15 cellular contexts compared by ENCODE assay signal in the genomic region with DNA sequence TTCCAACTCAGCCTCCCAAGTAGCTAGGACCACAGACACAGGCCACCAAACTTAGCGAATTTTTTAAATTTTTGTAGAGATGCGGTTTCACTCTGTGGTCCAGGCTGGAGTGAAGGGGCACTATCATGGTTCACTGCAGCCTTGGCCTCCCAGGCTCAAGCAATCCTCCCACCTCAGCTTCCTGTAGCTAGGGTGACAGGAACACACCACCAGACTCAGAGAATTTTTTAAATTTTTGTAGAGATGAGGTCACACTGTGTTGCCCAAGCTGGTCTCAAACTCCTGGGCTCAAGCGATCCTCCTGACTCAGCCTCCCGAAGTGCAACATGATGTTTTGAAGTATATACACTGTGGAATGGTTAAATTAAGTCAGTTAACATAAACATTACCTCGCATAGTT.
A peak's percentile ranks its signal among the peaks of the same experiment; 100 is the strongest.
DNase-seq lines count a peak whose midpoint lies in the region; ATAC-seq and TF ChIP-seq lines count a peak whose summit lies in the region.
"Had no signal": no experiment of that assay in that cellular context is flagged by ENCODE, and none has a peak within 500 bp of the region (broad histone marks: within the 10 kb centered on the region; RNA-seq: fewer than 3 reads in every experiment).

No MANE protein-coding gene starts in this region.

- no peaks in the 10 kb centered on the region for H3K79me2 ChIP-seq in trophoblast cell (ENCODE audit: control insufficient read depth, insufficient read depth, low read length, poor library complexity)

- no peak overlapping the region for H3K27ac ChIP-seq in trophoblast cell (ENCODE audit: low read depth, low read length)
- H3K27ac ChIP-seq: BLaER1 treated with 17β-estradiol and CSF1 and Interleukin-3, amounts not matched to agents 10 nM and 100 nM had no signal

- H4K8ac ChIP-seq in trophoblast cell (ENCODE audit: low read depth, low read length) = no peak overlapping the region

- no peak overlapping the region for H4K12ac ChIP-seq in trophoblast cell (ENCODE audit: low read depth, low read length)

- no CpG with 5 or more reads among the region's 5 CpGs for WGBS in trophoblast cell (ENCODE audit: extremely low coverage, insufficient coverage, insufficient read length)

- no peaks in the 10 kb centered on the region for H3K27me3 ChIP-seq in trophoblast cell (ENCODE audit: insufficient read depth, low read length)
- H3K27me3 ChIP-seq: BLaER1 treated with 17β-estradiol and CSF1 and Interleukin-3, amounts not matched to agents 10 nM and 100 nM had no signal

- no peak overlapping the region for H2BK5ac ChIP-seq in trophoblast cell (ENCODE audit: low read depth, low read length, poor library complexity)

- DNase-seq in ELR (ENCODE audit: low read depth) (peak; percentile 58), NCI-H226 (peak; percentile 13), fibroblast of pulmonary artery (ENCODE audit: low read depth) (peak; percentile 1), trophoblast cell (peak; percentile 54 to 81), OCI-M1 (lab: John Stamatoyannopoulos, UW) (no peak), kidney tubule cell (ENCODE audit: low spot score) (no peak), DMS153 treated with DMSO at 0.1 percent for 48 hours (lab: John Stamatoyannopoulos, UW; ENCODE audit: unreplicated experiment) (no peak)
- DNase-seq: ACHN; Calu3; CD4-positive, alpha-beta T cell; DND-41; H7 had no signal

- H2AFZ ChIP-seq in trophoblast cell (ENCODE audit: insufficient read depth, low read length, poor library complexity) = no peak overlapping the region
- H2AFZ ChIP-seq: GM23338 had no signal

- no peaks in the 10 kb centered on the region for H3K79me1 ChIP-seq in trophoblast cell (ENCODE audit: low read length)

- no peaks in the 10 kb centered on the region for H3K9me3 ChIP-seq in trophoblast cell (ENCODE audit: insufficient read depth, low read depth, low read length)

- no peak overlapping the region for H3K9ac ChIP-seq in trophoblast cell (ENCODE audit: low read length)
- H3K9ac ChIP-seq: BLaER1 treated with 17β-estradiol and CSF1 and Interleukin-3, amounts not matched to agents 10 nM and 100 nM had no signal

- no peak overlapping the region for H3K4ac ChIP-seq in trophoblast cell (ENCODE audit: low read depth, low read length)

- H3K23ac ChIP-seq in trophoblast cell (ENCODE audit: low read length) = no peak overlapping the region

- no peak for ATAC-seq in SK-N-SH treated with all-trans-retinoic acid at 6 μM for 48 hours
- ATAC-seq: GM23338 had no signal

- H3K36me3 ChIP-seq in trophoblast cell (ENCODE audit: control insufficient read depth in 1 of 2, insufficient read depth in 2 of 2, low read length in 2 of 2) = no peaks in the 10 kb centered on the region
- H3K36me3 ChIP-seq: BLaER1 treated with 17β-estradiol and CSF1 and Interleukin-3, amounts not matched to agents 10 nM and 100 nM had no signal

- no peak overlapping the region for H2BK12ac ChIP-seq in trophoblast cell (ENCODE audit: low read length)

- TF ChIP-seq CTCF in fibroblast of pulmonary artery (IDR thresholded peaks at IDR 0.05; ENCODE audit: low read length, missing control alignments) = no peak

- no peak overlapping the region for H4K91ac ChIP-seq in trophoblast cell (ENCODE audit: low read depth, low read length)

- H2BK120ac ChIP-seq in trophoblast cell (ENCODE audit: insufficient read depth, low read length, poor library complexity) = no peak overlapping the region

- no peak overlapping the region for H3K4me3 ChIP-seq in fibroblast of pulmonary artery (replicated peaks; ENCODE audit: low read depth, low read length)
- H3K4me3 ChIP-seq in trophoblast cell (ENCODE audit: low read depth, low read length) = no peak overlapping the region
- H3K4me3 ChIP-seq: BLaER1 treated with 17β-estradiol and CSF1 and Interleukin-3, amounts not matched to agents 10 nM and 100 nM; GM23338 had no signal

- no peak overlapping the region for H3K4me2 ChIP-seq in trophoblast cell (ENCODE audit: low read length)
- H3K4me2 ChIP-seq: BLaER1 treated with 17β-estradiol and CSF1 and Interleukin-3, amounts not matched to agents 10 nM and 100 nM; GM23338 had no signal

- H3K18ac ChIP-seq in trophoblast cell (ENCODE audit: low read length) = no peak overlapping the region

- H3K4me1 ChIP-seq in trophoblast cell (ENCODE audit: control insufficient read depth in 1 of 2, insufficient read depth in 2 of 2, low read length in 2 of 2) = no peaks in the 10 kb centered on the region
- H3K4me1 ChIP-seq: BLaER1 treated with 17β-estradiol and CSF1 and Interleukin-3, amounts not matched to agents 10 nM and 100 nM had no signal

- no peak overlapping the region for H2AK5ac ChIP-seq in trophoblast cell (ENCODE audit: low read length)

- H3K14ac ChIP-seq in trophoblast cell (ENCODE audit: low read length) = no peak overlapping the region

TF ChIP-seq in SK-N-SH treated with all-trans-retinoic acid at 6 μM for 48 hours, 23 proteins besides CTCF, POLR2A, EP300 and RAD21 (continues in another document):
- TF ChIP-seq ZFP30 (CRISPR knock-in tag; IDR thresholded peaks at IDR 0.05) (no peak), PATZ1 (CRISPR knock-in tag; IDR thresholded peaks at IDR 0.05; ENCODE audit: borderline replicate concordance) (no peak), RARB (CRISPR knock-in tag; IDR thresholded peaks at IDR 0.05) (no peak), CSRNP3 (CRISPR knock-in tag; IDR thresholded peaks at IDR 0.05) (no peak), PPARA (CRISPR knock-in tag; IDR thresholded peaks at IDR 0.05; ENCODE audit: borderline replicate concordance) (no peak), ZNF565 (CRISPR knock-in tag; conservative IDR thresholded peaks at IDR 0.05; ENCODE audit: low read depth) (no peak), ARNTL (CRISPR knock-in tag; IDR thresholded peaks at IDR 0.05; ENCODE audit: borderline replicate concordance, low read depth) (no peak), ISL1 (CRISPR knock-in tag; IDR thresholded peaks at IDR 0.05) (no peak), ESRRG (CRISPR knock-in tag; IDR thresholded peaks at IDR 0.05) (no peak), TOX (CRISPR knock-in tag; IDR thresholded peaks at IDR 0.05; ENCODE audit: borderline replicate concordance) (no peak), ZC3H10 (CRISPR knock-in tag; IDR thresholded peaks at IDR 0.05) (no peak)
- TF ChIP-seq, protein P1, sequence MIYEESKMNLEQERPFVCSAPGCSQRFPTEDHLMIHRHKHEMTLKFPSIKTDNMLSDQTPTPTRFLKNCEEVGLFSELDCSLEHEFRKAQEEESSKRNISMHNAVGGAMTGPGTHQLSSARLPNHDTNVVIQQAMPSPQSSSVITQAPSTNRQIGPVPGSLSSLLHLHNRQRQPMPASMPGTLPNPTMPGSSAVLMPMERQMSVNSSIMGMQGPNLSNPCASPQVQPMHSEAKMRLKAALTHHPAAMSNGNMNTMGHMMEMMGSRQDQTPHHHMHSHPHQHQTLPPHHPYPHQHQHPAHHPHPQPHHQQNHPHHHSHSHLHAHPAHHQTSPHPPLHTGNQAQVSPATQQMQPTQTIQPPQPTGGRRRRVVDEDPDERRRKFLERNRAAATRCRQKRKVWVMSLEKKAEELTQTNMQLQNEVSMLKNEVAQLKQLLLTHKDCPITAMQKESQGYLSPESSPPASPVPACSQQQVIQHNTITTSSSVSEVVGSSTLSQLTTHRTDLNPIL (CRISPR knock-in tag; IDR thresholded peaks at IDR 0.05; ENCODE audit: low read depth) = no peak

Comparison
In these comparisons a context has a peak if more than half of its experiments do, and no peak if none do; other contexts are left out.
1. DNase-seq: peak in ELR (single experiment), NCI-H226 (single experiment), fibroblast of pulmonary artery (single experiment) and trophoblast cell (2 of 2); none in OCI-M1 (single experiment), kidney tubule cell (single experiment) and DMS153 treated with DMSO at 0.1 percent for 48 hours (single experiment).